8 cellular contexts compared by ENCODE assay signal in genomic region chr11:28110108-28110838, GRCh38. TPM values are rescaled to one million over a fixed set of nuclear protein-coding genes. Genes with fewer than 3 reads are reported as not detected.
DNase-seq lines count a peak whose midpoint lies in the region; ATAC-seq and TF ChIP-seq lines count a peak whose summit lies in the region.

No MANE protein-coding gene starts in this region.

- POLR2A ChIA-PET in activated CD8-positive, alpha-beta T cell treated with anti-CD3 and anti-CD28 coated beads, Interleukin-2, amount 10 ng/mL, durations not matched to agents 7 days and 5 days (lab: Charles Lee) = interaction anchor here (1.1 kb wide), 1 partner anchor 8 kb away, joined by 4 read pairs; no protein-coding TSS in a partner anchor

- no peaks in the 10 kb centered on the region for H3K9me3 Mint-ChIP-seq in activated CD8-positive, alpha-beta T cell treated with anti-CD3 and anti-CD28 coated beads, Interleukin-2, amount 10 ng/mL, durations not matched to agents 7 days and 5 days (ENCODE audit: insufficient read depth)
- H3K9me3 Mint-ChIP-seq in memory B cell = no peaks in the 10 kb centered on the region

- peaks cover 57% of the 10 kb centered on the region for H3K4me1 Mint-ChIP-seq in activated CD8-positive, alpha-beta T cell treated with anti-CD3 and anti-CD28 coated beads, Interleukin-2, amount 10 ng/mL, durations not matched to agents 7 days and 5 days (ENCODE audit: low read depth)
- peaks cover 25% of the 10 kb centered on the region for H3K4me1 Mint-ChIP-seq in memory B cell

- H3K9ac ChIP-seq in BLaER1 treated with 17β-estradiol and CSF1 and Interleukin-3, amounts not matched to agents 10 nM and 100 nM = peak overlapping the region; percentile 79 to 91 (median 89)

- no peaks in the 10 kb centered on the region for H3K9me3 ChIP-seq in BLaER1 treated with 17β-estradiol and CSF1 and Interleukin-3, amounts not matched to agents 10 nM and 100 nM (replicated peaks in 1 of 11)
- no peaks in the 10 kb centered on the region for H3K9me3 ChIP-seq in effector memory CD4-positive, alpha-beta T cell (ENCODE audit: control insufficient read depth, low read length)

- H3K36me3 Mint-ChIP-seq in activated CD8-positive, alpha-beta T cell treated with anti-CD3 and anti-CD28 coated beads, Interleukin-2, amount 10 ng/mL, durations not matched to agents 7 days and 5 days (ENCODE audit: low read depth) = peaks cover 28% of the 10 kb centered on the region
- peaks cover 10% of the 10 kb centered on the region for H3K36me3 Mint-ChIP-seq in memory B cell

- ATAC-seq in HG03442 (IDR thresholded peaks at IDR 0.05; ENCODE audit: unreplicated experiment) = peak; percentile 33
- peak; percentile 27 for ATAC-seq in activated CD8-positive, alpha-beta T cell treated with anti-CD3 and anti-CD28 coated beads, Interleukin-2, amount 10 ng/mL, durations not matched to agents 7 days and 5 days
- peak; percentile 9 for ATAC-seq in memory B cell (ENCODE audit: low read depth)

- H3K4me1 ChIP-seq in BLaER1 treated with 17β-estradiol and CSF1 and Interleukin-3, amounts not matched to agents 10 nM and 100 nM = peaks cover 28 to 46% (median 43%) of the 10 kb centered on the region in 10 experiments
- H3K4me1 ChIP-seq in effector memory CD4-positive, alpha-beta T cell (ENCODE audit: control insufficient read depth, insufficient read depth, low read length, poor library complexity, severe bottlenecking) = peaks cover 3% of the 10 kb centered on the region

- H3K27ac Mint-ChIP-seq in activated CD8-positive, alpha-beta T cell treated with anti-CD3 and anti-CD28 coated beads, Interleukin-2, amount 10 ng/mL, durations not matched to agents 7 days and 5 days = peak overlapping the region; percentile 93
- peak overlapping the region; percentile 98 for H3K27ac Mint-ChIP-seq in memory B cell

- no peaks in the 10 kb centered on the region; a peak in 1 of 22 replicates for H4K20me1 ChIP-seq in BLaER1 treated with 17β-estradiol and CSF1 and Interleukin-3, amounts not matched to agents 10 nM and 100 nM

- DNase-seq in NCI-H774 (lab: John Stamatoyannopoulos, UW) (peak; percentile 70), memory B cell (ENCODE audit: low spot score in 2 of 2) (peak; percentile 25 to 59)
- DNase-seq in activated CD8-positive, alpha-beta T cell treated with anti-CD3 and anti-CD28 coated beads, Interleukin-2, amount 10 ng/mL, durations not matched to agents 7 days and 5 days = peak; percentile 71
- peak; percentile 3 to 29 (median 9) for DNase-seq in effector memory CD4-positive, alpha-beta T cell
- DNase-seq in stimulated activated CD8-positive, alpha-beta memory T cell treated with anti-CD3 and anti-CD28 coated beads, Interleukin-12 subunit alpha, Interleukin-12 subunit beta, amount 100 ng/mL, for 1 hour (ENCODE audit: low read depth) = peak; percentile 36

- H3K4me3 ChIP-seq in BLaER1 treated with 17β-estradiol and CSF1 and Interleukin-3, amounts not matched to agents 10 nM and 100 nM = peak overlapping the region; percentile 70 to 85 (median 80)
- H3K4me3 ChIP-seq in effector memory CD4-positive, alpha-beta T cell (ENCODE audit: insufficient read depth, low read depth, low read length, poor library complexity, severe bottlenecking) = peak overlapping the region; percentile 77

- H3K4me3 Mint-ChIP-seq in activated CD8-positive, alpha-beta T cell treated with anti-CD3 and anti-CD28 coated beads, Interleukin-2, amount 10 ng/mL, durations not matched to agents 7 days and 5 days = peak overlapping the region; percentile 99
- peak overlapping the region; percentile 96 for H3K4me3 Mint-ChIP-seq in memory B cell

- CTCF ChIA-PET in activated CD8-positive, alpha-beta T cell treated with anti-CD3 and anti-CD28 coated beads, Interleukin-2, amount 10 ng/mL, durations not matched to agents 7 days and 5 days (lab: Charles Lee) = no interaction called here

- no peaks in the 10 kb centered on the region for H3K27me3 Mint-ChIP-seq in activated CD8-positive, alpha-beta T cell treated with anti-CD3 and anti-CD28 coated beads, Interleukin-2, amount 10 ng/mL, durations not matched to agents 7 days and 5 days (ENCODE audit: low read depth)
- no peaks in the 10 kb centered on the region for H3K27me3 Mint-ChIP-seq in memory B cell

- TF ChIP-seq POLR2A in GM19193 (IDR thresholded peaks at IDR 0.05; ENCODE audit: extremely low read depth, insufficient read depth, insufficient read length) = peak; percentile 76

- peak overlapping the region; percentile 75 to 93 (median 88) for H3K4me2 ChIP-seq in BLaER1 treated with 17β-estradiol and CSF1 and Interleukin-3, amounts not matched to agents 10 nM and 100 nM

- peak overlapping the region; percentile 79 to 89 (median 85) for H3K27ac ChIP-seq in BLaER1 treated with 17β-estradiol and CSF1 and Interleukin-3, amounts not matched to agents 10 nM and 100 nM
- peak overlapping the region; percentile 79 for H3K27ac ChIP-seq in effector memory CD4-positive, alpha-beta T cell (ENCODE audit: insufficient read depth, low read length, poor library complexity, severe bottlenecking)

- peaks cover 11 to 20% (median 17%) of the 10 kb centered on the region in 11 experiments; a peak in 18 of 22 replicates for H3K36me3 ChIP-seq in BLaER1 treated with 17β-estradiol and CSF1 and Interleukin-3, amounts not matched to agents 10 nM and 100 nM
- peaks cover 3% of the 10 kb centered on the region for H3K36me3 ChIP-seq in effector memory CD4-positive, alpha-beta T cell (ENCODE audit: control insufficient read depth, insufficient read depth, low read length)

- no peaks in the 10 kb centered on the region for H3K27me3 ChIP-seq in BLaER1 treated with 17β-estradiol and CSF1 and Interleukin-3, amounts not matched to agents 10 nM and 100 nM
- no peaks in the 10 kb centered on the region for H3K27me3 ChIP-seq in effector memory CD4-positive, alpha-beta T cell (replicated peaks; ENCODE audit: control insufficient read depth, insufficient read depth, low read length, poor library complexity, severe bottlenecking)

RNA-seq across cellular contexts. Expression of gene METTL15, which starts 2.1 kb away (rescaled TPM):
- total RNA-seq in activated CD8-positive, alpha-beta T cell treated with anti-CD3 and anti-CD28 coated beads, Interleukin-2, amount 10 ng/mL, durations not matched to agents 7 days and 5 days = 10 to 100 TPM; 16.5 to 16.6 TPM

RNA-seq across cellular contexts. Expression of gene KIF18A, which starts 2.3 kb away (rescaled TPM):
- 10 to 100 TPM; 31.8 to 35.4 TPM for total RNA-seq in activated CD8-positive, alpha-beta T cell treated with anti-CD3 and anti-CD28 coated beads, Interleukin-2, amount 10 ng/mL, durations not matched to agents 7 days and 5 days

Comparison
In these comparisons a context has a peak if more than half of its experiments do, and no peak if none do; other contexts are left out.
1. Peak in every context shown above with its lines: DNase-seq, ATAC-seq, H3K4me3 ChIP-seq and H3K27ac ChIP-seq.
2. DNase-seq: peak in every context shown above with its lines; median percentile 71 in activated CD8-positive, alpha-beta T cell treated with anti-CD3 and anti-CD28 coated beads, Interleukin-2, amount 10 ng/mL, durations not matched to agents 7 days and 5 days; 70 in NCI-H774; 42 in memory B cell; 36 in stimulated activated CD8-positive, alpha-beta memory T cell treated with anti-CD3 and anti-CD28 coated beads, Interleukin-12 subunit alpha, Interleukin-12 subunit beta, amount 100 ng/mL, for 1 hour; 9 in effector memory CD4-positive, alpha-beta T cell.